In genomic region chr2:225025917-225026571, GRCh38 we compare ENCODE assay signal across 11 cellular contexts. TPM values are rescaled to one million over a fixed set of nuclear protein-coding genes. Genes with fewer than 3 reads are reported as not detected.
DNase-seq lines count a peak whose midpoint lies in the region; ATAC-seq, FAIRE-seq and TF ChIP-seq lines count a peak whose summit lies in the region.
"Had no signal": no experiment of that assay in that cellular context is flagged by ENCODE, and none has a peak within 500 bp of the region (broad histone marks: within the 10 kb centered on the region; RNA-seq: fewer than 3 reads in every experiment).

No MANE protein-coding gene starts in this region.

- BruUV-seq in MCF 10A (replicated peaks; lab: Mats Ljungman, UMichigan) (no TSS peak), HepG2 (replicated peaks; lab: Mats Ljungman, UMichigan) (no TSS peak)

- DNase-seq in MCF 10A (ENCODE audit: unreplicated experiment) (peak; percentile 79), breast epithelium (ENCODE audit: low spot score in 2 of 2) (no peak), SK-MEL-5 (ENCODE audit: low read depth, low spot score) (peak; percentile 57), fibroblast of pulmonary artery (ENCODE audit: low read depth) (peak; percentile 85), upper lobe of right lung (peak; percentile 67), inferior parietal cortex (ENCODE audit: extremely low spot score) (no peak), HepG2 (ENCODE audit: low spot score) (no peak)
- DNase-seq: DMS53, erythroblast, right cardiac atrium had no signal

- no peaks in the 10 kb centered on the region for H3K79me2 ChIP-seq in HepG2 (ENCODE audit: insufficient read depth, low read length)

- H3K36me3 ChIP-seq in breast epithelium (no peaks in the 10 kb centered on the region), upper lobe of right lung (no peaks in the 10 kb centered on the region), HepG2 (replicated peaks in 1 of 2; ENCODE audit: control insufficient read depth in 1 of 2, insufficient read depth in 2 of 2, low read length in 2 of 2) (no peaks in the 10 kb centered on the region)

- no peaks in the 10 kb centered on the region for H3K27me3 Mint-ChIP-seq in MCF 10A (ENCODE audit: insufficient read depth, unreplicated experiment)

- 0% methylated on average over 2 of the region's 2 CpGs for WGBS in HepG2 (ENCODE audit: low lambda C conversion rate)

- POLR2A ChIA-PET in MCF 10A (lab: Yijun Ruan, JAX): interaction anchor here (0.6 kb wide), 1 partner anchor 16 kb away, joined by 4 read pairs; no protein-coding TSS in a partner anchor
- POLR2A ChIA-PET in HepG2 (lab: Yijun Ruan, JAX): no interaction called here

- no peak for FAIRE-seq in HepG2 (lab: Jason Lieb, UNC)

- H3K4me2 ChIP-seq in HepG2 (ENCODE audit: low read depth, low read length): no peak overlapping the region

- H3K4me1 ChIP-seq in breast epithelium (no peaks in the 10 kb centered on the region), upper lobe of right lung (no peaks in the 10 kb centered on the region), HepG2 (ENCODE audit: insufficient read depth, low read length) (no peaks in the 10 kb centered on the region)

- H3K4me3 Mint-ChIP-seq in MCF 10A (ENCODE audit: unreplicated experiment): no peak overlapping the region

- no peak overlapping the region for H3K9ac ChIP-seq in HepG2 (ENCODE audit: insufficient read depth, low read depth, low read length)

- no peak for TF ChIP-seq RAD21 in HepG2 (CRISPR knock-in tag; IDR thresholded peaks at IDR 0.05)

- H3K9me3 ChIP-seq in breast epithelium: no peaks in the 10 kb centered on the region
- H3K9me3 ChIP-seq in upper lobe of right lung: no peaks in the 10 kb centered on the region
- H3K9me3 ChIP-seq in HepG2 (ENCODE audit: low read length): no peaks in the 10 kb centered on the region

- in situ Hi-C loops in SK-MEL-5 (cut with HindIII; ENCODE audit: low pct_unique_long_range_greater_than_20kb, low sequenced_read_pairs) (no loop called here), HepG2 (cut with HindIII; ENCODE audit: extremely low pct_ligation_motif_present, low pct_unique_long_range_greater_than_20kb) (no loop called here)

- no peak for TF ChIP-seq CTCF in MCF 10A (IDR thresholded peaks at IDR 0.05; ENCODE audit: unreplicated experiment)
- TF ChIP-seq CTCF in breast epithelium (IDR thresholded peaks at IDR 0.05): no peak
- TF ChIP-seq CTCF in fibroblast of pulmonary artery (IDR thresholded peaks at IDR 0.05; ENCODE audit: low read length, missing control alignments): no peak
- no peak for TF ChIP-seq CTCF in upper lobe of right lung (IDR thresholded peaks at IDR 0.05)
- TF ChIP-seq CTCF in HepG2 (CRISPR knock-in tag; IDR thresholded peaks at IDR 0.05): no peak

- H3K36me3 Mint-ChIP-seq in MCF 10A (ENCODE audit: insufficient read depth, unreplicated experiment): no peaks in the 10 kb centered on the region

- intact Hi-C loops in MCF 10A (cut with micrococcal nuclease) (no loop called here), breast epithelium (cut with DNase I; ENCODE audit: low total_unique reads) (no loop called here), upper lobe of right lung (cut with DNase I) (no loop called here), HepG2 (cut with micrococcal nuclease; ENCODE audit: unreplicated experiment) (no loop called here)

- H3K9me3 Mint-ChIP-seq in MCF 10A (ENCODE audit: unreplicated experiment): no peaks in the 10 kb centered on the region

- TF ChIP-seq POLR2A in breast epithelium (IDR thresholded peaks at IDR 0.05) (no peak), HepG2 (IDR thresholded peaks at IDR 0.05; ENCODE audit: insufficient read depth in 1 of 2, low read depth in 2 of 2, low read length in 2 of 2) (no peak)

- H3K27ac Mint-ChIP-seq in MCF 10A (ENCODE audit: low read depth, unreplicated experiment): peak overlapping the region; percentile 54

- H3K4me3 ChIP-seq in breast epithelium (no peak overlapping the region), fibroblast of pulmonary artery (replicated peaks; ENCODE audit: low read depth, low read length) (no peak overlapping the region), upper lobe of right lung (no peak overlapping the region), HepG2 (replicated peaks in 1 of 3; ENCODE audit: insufficient read depth in 1 of 3, low read depth in 2 of 3, low read length in 3 of 3) (no peak overlapping the region)

- TF ChIP-seq EP300 in HepG2 (IDR thresholded peaks at IDR 0.05; ENCODE audit: low read depth in 2 of 2, low read length in 2 of 2) (no peak), HepG2 (CRISPR knock-in tag; IDR thresholded peaks at IDR 0.05; ENCODE audit: borderline replicate concordance) (no peak)

- H3K4me1 Mint-ChIP-seq in MCF 10A (ENCODE audit: insufficient read depth, unreplicated experiment): peaks cover 18% of the 10 kb centered on the region

- H4K20me1 ChIP-seq in HepG2 (ENCODE audit: insufficient read depth, low read length): no peaks in the 10 kb centered on the region

- ATAC-seq in upper lobe of right lung (peak; percentile 83), HG03045 (IDR thresholded peaks at IDR 0.05; ENCODE audit: unreplicated experiment) (no peak), HepG2 (no peak)

- H3K27ac ChIP-seq in breast epithelium (no peak overlapping the region), upper lobe of right lung (no peak overlapping the region), HepG2 (ENCODE audit: extremely low read length, insufficient read depth, low read length) (no peak overlapping the region)

- no peak overlapping the region for H2AFZ ChIP-seq in HepG2 (ENCODE audit: low read length)

- CTCF ChIA-PET in MCF 10A (lab: Yijun Ruan, JAX) (interaction anchor here (0.6 to 1.1 kb wide), 2 partner anchors 19 to 24 kb away, joined by 4 read pairs; no protein-coding TSS in a partner anchor), HepG2 (lab: Yijun Ruan, JAX; ENCODE audit: low intra/inter-chr PET ratio, low total read pairs) (no interaction called here)

- H3K27me3 ChIP-seq in breast epithelium (no peaks in the 10 kb centered on the region), upper lobe of right lung (no peaks in the 10 kb centered on the region), HepG2 (ENCODE audit: control insufficient read depth in 1 of 2, insufficient read depth in 2 of 2, low read length in 2 of 2) (no peaks in the 10 kb centered on the region)

TF ChIP-seq in HepG2, 621 proteins besides CTCF, POLR2A, EP300 and RAD21:
- TF ChIP-seq ZNF530 (CRISPR knock-in tag; IDR thresholded peaks at IDR 0.05; ENCODE audit: low read depth) (no peak), ZNF788 (CRISPR knock-in tag; IDR thresholded peaks at IDR 0.05; ENCODE audit: borderline replicate concordance) (no peak)

RNA-seq across cellular contexts. Expression of gene DOCK10, which starts 16.2 kb away (rescaled TPM):
- 0.96 and 1.6 TPM in 2 replicates for total RNA-seq in MCF 10A (2022)
- 10 to 100 TPM; 13.8 to 23.9 (median 15.4) TPM for total RNA-seq in breast epithelium
- 36.8 and 37.5 TPM in 2 replicates for total RNA-seq in SK-MEL-5 (2014; rRNA removed; shearing (Covaris generic))
- 25.0 and 27.4 TPM in 2 replicates for polyA plus RNA-seq in SK-MEL-5 (2015; cell fraction: cytosol; rRNA removed)
- polyA plus RNA-seq in SK-MEL-5 (2015; cell fraction: nucleus; rRNA removed): 33.0 and 38.9 TPM in 2 replicates
- total RNA-seq in upper lobe of right lung: 35.8 TPM
- total RNA-seq in HepG2 (2016; rRNA removed; fragmentation: Illumina TruSeq; extraction: Trizol): not detected in 2 replicates
- not detected in 2 replicates for total RNA-seq in HepG2 (2016; cell fraction: cytosol; rRNA removed; fragmentation: Illumina TruSeq; extraction: Trizol; ENCODE audit: low read depth)
- total RNA-seq in HepG2 (2016; cell fraction: insoluble cytoplasmic fraction; rRNA removed; fragmentation: Illumina TruSeq; extraction: Trizol): not detected in 2 replicates
- total RNA-seq in HepG2 (2016; cell fraction: membrane; rRNA removed; fragmentation: Illumina TruSeq; extraction: Trizol): not detected in 2 replicates
- not detected in 2 replicates for total RNA-seq in HepG2 (2016; cell fraction: nucleus; rRNA removed; fragmentation: Illumina TruSeq; extraction: Trizol)
- not detected in 2 replicates for polyA plus RNA-seq in HepG2 (2011; rRNA removed)
- polyA plus RNA-seq in HepG2 (2011; cell fraction: cytosol; rRNA removed): 0.05 TPM in 1 of 2 replicates, not detected in the other
- polyA plus RNA-seq in HepG2 (2011; cell fraction: nucleus; rRNA removed): not detected in 2 replicates
- not detected in 2 replicates for polyA plus RNA-seq in HepG2 (2012)
- not detected in 2 replicates for polyA plus RNA-seq in HepG2 (2016; cell fraction: cytosol; fragmentation: Illumina TruSeq; extraction: Trizol; ENCODE audit: low read depth)
- polyA plus RNA-seq in HepG2 (2016; cell fraction: insoluble cytoplasmic fraction; fragmentation: Illumina TruSeq; extraction: Trizol; ENCODE audit: low read depth): not detected in 2 replicates
- not detected in 2 replicates for polyA plus RNA-seq in HepG2 (2016; cell fraction: membrane; fragmentation: Illumina TruSeq; extraction: Trizol; ENCODE audit: low read depth)
- polyA plus RNA-seq in HepG2 (2016; cell fraction: nucleus; fragmentation: Illumina TruSeq; extraction: Trizol; ENCODE audit: insufficient read depth, low read depth): not detected in 2 replicates
- polyA minus RNA-seq in HepG2 (2011; rRNA and poly(A)+ RNA removed; ENCODE audit: low replicate concordance): not detected in 2 replicates
- polyA minus RNA-seq in HepG2 (2011; cell fraction: cytosol; rRNA and poly(A)+ RNA removed): not detected in 2 replicates
- not detected in 2 replicates for polyA minus RNA-seq in HepG2 (2011; cell fraction: nucleus; rRNA and poly(A)+ RNA removed)

Comparison
In these comparisons a context has a peak if more than half of its experiments do, and no peak if none do; other contexts are left out.
1. DNase-seq: peak in MCF 10A (single experiment), SK-MEL-5 (single experiment), fibroblast of pulmonary artery (single experiment) and upper lobe of right lung (single experiment); none in breast epithelium (0 of 2), inferior parietal cortex (single experiment) and HepG2 (single experiment).